8 cellular contexts compared by ENCODE assay signal in the genomic region with DNA sequence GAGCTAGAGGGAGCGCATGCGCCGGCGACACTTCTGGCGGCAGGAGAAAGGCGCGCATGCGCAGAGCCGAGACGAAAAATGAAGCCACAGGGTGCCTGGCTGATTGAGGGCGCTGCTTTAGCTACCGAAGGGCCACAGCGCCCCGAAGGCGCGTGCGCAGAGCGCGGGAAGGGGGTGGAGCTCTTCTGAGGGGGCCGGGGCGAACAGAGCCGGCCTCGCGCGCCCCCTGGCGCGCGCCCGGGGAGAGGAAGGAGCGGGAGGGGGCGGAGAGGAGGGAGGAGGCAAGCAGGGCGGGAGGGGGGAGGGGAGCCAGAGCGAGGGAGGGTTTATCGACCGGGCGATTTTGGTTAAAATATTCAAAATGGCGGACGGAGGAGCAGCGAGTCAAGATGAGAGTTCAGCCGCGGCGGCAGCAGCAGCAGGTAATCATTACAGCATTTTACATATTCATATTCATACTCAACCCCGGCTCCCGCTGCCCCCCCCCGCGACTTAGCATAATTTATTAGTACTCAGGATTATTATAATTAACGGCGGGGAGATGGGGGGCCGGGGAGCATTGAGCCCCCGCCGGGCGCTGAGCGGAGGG. TPM values are rescaled to one million over a fixed set of nuclear protein-coding genes. Genes with fewer than 3 reads are reported as not detected.
DNase-seq lines count a peak whose midpoint lies in the region; ATAC-seq and TF ChIP-seq lines count a peak whose summit lies in the region.

A gene (plus strand): TSS at position 350 of the 589 bp plus-strand sequence. CDS start 12 bp downstream, at position 362.

- CTCF ChIA-PET in AG04449 (lab: Yijun Ruan, JAX) = interaction anchor here (0.6 to 3.5 kb wide), 46 partner anchors 8 to 1031 kb away, joined by 3 to 32 read pairs (median 4); no protein-coding TSS in a partner anchor

- H3K4me3 ChIP-seq in AG04449 (ENCODE audit: low read depth, low read length) (peak within 1 kb of the TSS; percentile 73), breast epithelium (peak within 1 kb of the TSS; percentile 94), iPS-20b (ENCODE audit: low read length) (peak within 1 kb of the TSS; percentile 87), skin epidermis (peak within 1 kb of the TSS; percentile 77 to 97 (median 89))

- peak; percentile 49 for ATAC-seq in GM18870 (IDR thresholded peaks at IDR 0.05; ENCODE audit: unreplicated experiment)
- ATAC-seq in HG03135 (IDR thresholded peaks at IDR 0.05; ENCODE audit: unreplicated experiment) = peak; percentile 57

- no peaks in the 10 kb centered on the region for H3K4me1 ChIP-seq in breast epithelium
- peaks cover 32% of the 10 kb centered on the region for H3K4me1 ChIP-seq in iPS-20b (ENCODE audit: insufficient read depth, low read length)

- no peaks in the 10 kb centered on the region for H3K9me3 ChIP-seq in breast epithelium
- no peaks in the 10 kb centered on the region for H3K9me3 ChIP-seq in iPS-20b (ENCODE audit: insufficient read depth, low read depth, low read length)

- no peaks in the 10 kb centered on the region for H3K27me3 ChIP-seq in breast epithelium
- H3K27me3 ChIP-seq in iPS-20b (ENCODE audit: insufficient read depth, low read length) = no peaks in the 10 kb centered on the region

- H3K36me3 ChIP-seq in breast epithelium = no peaks in the 10 kb centered on the region
- H3K36me3 ChIP-seq in iPS-20b (ENCODE audit: insufficient read depth, low read depth, low read length) = no peaks in the 10 kb centered on the region

- H3K27ac ChIP-seq in VCaP (peak within 1 kb of the TSS; percentile 93), breast epithelium (peak within 1 kb of the TSS; percentile 99 to 100), iPS-20b (ENCODE audit: low read length) (peak within 1 kb of the TSS; percentile 100), skin epidermis (peak within 1 kb of the TSS; percentile 80 to 99 (median 92))

- POLR2A ChIA-PET in AG04449 (lab: Yijun Ruan, JAX) = interaction anchor here (0.6 to 1.0 kb wide), 4 partner anchors 75 to 382 kb away, joined by 3 to 4 read pairs (median 3); a partner anchor contains a TSS

- intact Hi-C loops in breast epithelium (cut with DNase I; ENCODE audit: low total_unique reads) = no loop called here

- TF ChIP-seq CTCF in AG04449 (IDR thresholded peaks at IDR 0.05; ENCODE audit: insufficient read depth, low read length, missing control alignments) = peak; percentile 78
- TF ChIP-seq CTCF in VCaP (conservative IDR thresholded peaks at IDR 0.05) = peak; percentile 89
- TF ChIP-seq CTCF in breast epithelium (IDR thresholded peaks at IDR 0.05) = peak in 2 of 3 donors; percentile 36 to 62

- DNase-seq in AG04449 (ENCODE audit: low read depth, low spot score) = peak; percentile 78
- DNase-seq in NCI-H2196 (lab: John Stamatoyannopoulos, UW; ENCODE audit: unreplicated experiment) = peak; percentile 99
- DNase-seq in breast epithelium (ENCODE audit: low spot score in 2 of 2) = peak; percentile 98

- peak within 1 kb of the TSS; percentile 99 for H3K9ac ChIP-seq in iPS-20b (ENCODE audit: low read depth, low read length)

- TF ChIP-seq POLR2A in breast epithelium (IDR thresholded peaks at IDR 0.05) = peak; percentile 49

RNA-seq across cellular contexts. Expression of the gene that starts here (rescaled TPM):
- total RNA-seq in breast epithelium = 10 to 100 TPM; 20.0 to 29.0 (median 21.0) TPM

Comparison
In these comparisons a context has a peak if more than half of its experiments do, and no peak if none do; other contexts are left out.
1. Peak in every context shown above with its lines: DNase-seq, ATAC-seq, H3K4me3 ChIP-seq and H3K27ac ChIP-seq.